Comparison of ENCODE assay signal across 28 cellular contexts in genomic region chr7:92092210-92092609, GRCh38.
"Had no signal": no experiment of that assay in that cellular context is flagged by ENCODE, and none has a peak within 500 bp of the region (broad histone marks: within the 10 kb centered on the region; RNA-seq: fewer than 3 reads in every experiment).

No MANE protein-coding gene starts in this region.

- FAIRE-seq: bronchial epithelial cell, endothelial cell of umbilical vein, pancreas had no signal

- H3K9me3 ChIP-seq: pancreas, prostate gland, upper lobe of left lung, vagina had no signal

- ATAC-seq: activated naive CD4-positive, alpha-beta T cell treated with anti-CD3 and anti-CD28 coated beads, Interleukin-2, amount 50 U/mL, for 72 hours; activated T-cell treated with anti-CD3 and anti-CD28 coated beads, Interleukin-2, amount 50 U/mL, for 72 hours; naive thymus-derived CD4-positive, alpha-beta T cell; pancreas; sciatic nerve; stimulated activated memory B cell treated with anti-CD40 and anti-IgM and Interleukin-4, amounts not matched to agents 10 μg/mL and 1 μg/mL and 100 μg/mL, for 72 hours; stimulated activated naive CD8-positive, alpha-beta T cell treated with anti-CD3 and anti-CD28 coated beads, Interleukin-15, amount 100 ng/mL, for 72 hours had no signal

- H3K27me3 ChIP-seq: pancreas, upper lobe of left lung, vagina had no signal

- H3K4me3 Mint-ChIP-seq: activated T-cell treated with anti-CD3 and anti-CD28 coated beads, Interleukin-2, amount 50 U/mL, for 72 hours; immature natural killer cell; naive thymus-derived CD4-positive, alpha-beta T cell; stimulated activated memory B cell treated with anti-CD40 and anti-IgM and Interleukin-4, amounts not matched to agents 10 μg/mL and 1 μg/mL and 100 μg/mL, for 72 hours; stimulated activated naive CD8-positive, alpha-beta T cell treated with anti-CD3 and anti-CD28 coated beads, Interleukin-15, amount 100 ng/mL, for 72 hours had no signal

- H3K36me3 Mint-ChIP-seq: activated naive CD4-positive, alpha-beta T cell treated with anti-CD3 and anti-CD28 coated beads, Interleukin-2, amount 50 U/mL, for 72 hours had no signal

- H3K27ac ChIP-seq: pancreas, prostate gland, upper lobe of left lung, vagina had no signal

- H3K27ac Mint-ChIP-seq: activated naive CD4-positive, alpha-beta T cell treated with anti-CD3 and anti-CD28 coated beads, Interleukin-2, amount 50 U/mL, for 72 hours; activated T-cell treated with anti-CD3 and anti-CD28 coated beads, Interleukin-2, amount 50 U/mL, for 72 hours; immature natural killer cell; stimulated activated memory B cell treated with anti-CD40 and anti-IgM and Interleukin-4, amounts not matched to agents 10 μg/mL and 1 μg/mL and 100 μg/mL, for 72 hours; stimulated activated naive CD8-positive, alpha-beta T cell treated with anti-CD3 and anti-CD28 coated beads, Interleukin-15, amount 100 ng/mL, for 72 hours had no signal

- DNase-seq: activated CD4-positive, alpha-beta T cell treated with anti-CD3 and anti-CD28 coated beads for 4 hours; activated CD4-positive, alpha-beta T cell treated with anti-CD3 and anti-CD28 coated beads, Interleukin-2, amount 50 U/mL, for 4 hours; activated naive CD4-positive, alpha-beta T cell; activated T-cell treated with anti-CD3 and anti-CD28 coated beads for 4 hours; activated T-cell treated with anti-CD3 and anti-CD28 coated beads, Interleukin-2, amount 50 U/mL, for 72 hours; anterior cingulate cortex; cortex of kidney; head of caudate nucleus; hypothalamus; immature natural killer cell; midbrain; naive thymus-derived CD4-positive, alpha-beta T cell; pancreas; retina; small intestine; stimulated activated CD4-positive, alpha-beta T cell treated with anti-CD3 and anti-CD28 coated beads, Interleukin-1b, Interleukin-23, amount 100 ng/mL, for 48 hours; stimulated activated CD4-positive, alpha-beta T cell treated with anti-CD3 and anti-CD28 coated beads, Interleukin-4, amount 100 ng/mL, for 4 hours; stimulated activated CD8-positive, alpha-beta memory T cell treated with anti-CD3 and anti-CD28 coated beads, Interleukin-4, amount 100 ng/mL, for 48 hours; stimulated activated naive CD8-positive, alpha-beta T cell treated with anti-CD3 and anti-CD28 coated beads, Interleukin-15, amount 100 ng/mL, for 72 hours; substantia nigra; upper lobe of left lung had no signal

- H3K9me3 Mint-ChIP-seq: activated naive CD4-positive, alpha-beta T cell treated with anti-CD3 and anti-CD28 coated beads, Interleukin-2, amount 50 U/mL, for 72 hours; immature natural killer cell; naive thymus-derived CD4-positive, alpha-beta T cell; stimulated activated memory B cell treated with anti-CD40 and anti-IgM and Interleukin-4, amounts not matched to agents 10 μg/mL and 1 μg/mL and 100 μg/mL, for 72 hours; stimulated activated naive CD8-positive, alpha-beta T cell treated with anti-CD3 and anti-CD28 coated beads, Interleukin-15, amount 100 ng/mL, for 72 hours had no signal

- H3K4me1 ChIP-seq: pancreas, prostate gland, upper lobe of left lung, vagina had no signal

- H3K4me3 ChIP-seq: pancreas, prostate gland, upper lobe of left lung, vagina had no signal

- H3K4me1 Mint-ChIP-seq: immature natural killer cell; stimulated activated memory B cell treated with anti-CD40 and anti-IgM and Interleukin-4, amounts not matched to agents 10 μg/mL and 1 μg/mL and 100 μg/mL, for 72 hours; stimulated activated naive CD8-positive, alpha-beta T cell treated with anti-CD3 and anti-CD28 coated beads, Interleukin-15, amount 100 ng/mL, for 72 hours had no signal

- H3K27me3 Mint-ChIP-seq: naive thymus-derived CD4-positive, alpha-beta T cell; stimulated activated memory B cell treated with anti-CD40 and anti-IgM and Interleukin-4, amounts not matched to agents 10 μg/mL and 1 μg/mL and 100 μg/mL, for 72 hours; stimulated activated naive CD8-positive, alpha-beta T cell treated with anti-CD3 and anti-CD28 coated beads, Interleukin-15, amount 100 ng/mL, for 72 hours had no signal
